ENCODE assay signal across 10 cellular contexts in the genomic region with DNA sequence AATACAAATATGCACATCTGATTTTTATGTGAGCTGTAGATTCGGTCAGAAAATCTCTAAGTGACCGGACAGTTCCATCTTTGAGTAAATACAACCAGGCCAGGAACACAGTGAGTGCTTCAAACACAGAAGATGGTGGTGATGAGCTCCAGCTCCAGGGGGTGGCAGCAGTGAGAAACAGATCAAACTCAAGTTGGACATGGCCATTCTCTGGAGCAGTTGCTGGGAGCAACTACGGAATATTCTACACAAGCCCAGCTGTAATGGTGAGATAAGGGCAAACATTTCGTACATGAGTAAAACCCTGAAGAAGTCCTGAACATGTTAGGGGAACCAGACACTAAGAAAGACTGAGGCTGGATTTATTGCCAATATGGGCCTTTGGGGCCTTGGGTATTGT.
A peak's percentile ranks its signal among the peaks of the same experiment; 100 is the strongest.
DNase-seq lines count a peak whose midpoint lies in the region; ATAC-seq and TF ChIP-seq lines count a peak whose summit lies in the region.
"Had no signal": no experiment of that assay in that cellular context is flagged by ENCODE, and none has a peak within 500 bp of the region (broad histone marks: within the 10 kb centered on the region; RNA-seq: fewer than 3 reads in every experiment).

No MANE protein-coding gene starts in this region.

- ATAC-seq in DND-41 (ENCODE audit: insufficient read depth, low read depth), result no peak; the same call in 2 of the 3 replicates
- no peak for ATAC-seq in GM18517 (IDR thresholded peaks at IDR 0.05; ENCODE audit: unreplicated experiment)
- no peak for ATAC-seq in HG02981 (IDR thresholded peaks at IDR 0.05; ENCODE audit: unreplicated experiment)

- H3K4me2 ChIP-seq in DND-41 (ENCODE audit: insufficient read depth, low read length) (no peak overlapping the region), KMS-11 (no peak overlapping the region)

- H3K36me3 ChIP-seq in DND-41 (ENCODE audit: insufficient read depth, low read length), result no peaks in the 10 kb centered on the region
- H3K36me3 ChIP-seq in KMS-11 (ENCODE audit: insufficient read depth), result no peaks in the 10 kb centered on the region

- H3K79me2 ChIP-seq in DND-41 (ENCODE audit: insufficient read depth, low read length), result no peaks in the 10 kb centered on the region
- no peaks in the 10 kb centered on the region for H3K79me2 ChIP-seq in KMS-11 (ENCODE audit: insufficient read depth, low read depth)

- H2AFZ ChIP-seq in DND-41 (ENCODE audit: low read depth, low read length), result no peak overlapping the region
- no peak overlapping the region for H2AFZ ChIP-seq in KMS-11 (ENCODE audit: low read depth)

- peak; percentile 20 for DNase-seq in DND-41
- DNase-seq in T1000 (lab: John Stamatoyannopoulos, UW), result peak; percentile 8
- peak; percentile 4 for DNase-seq in kidney glomerular epithelial cell (lab: John Stamatoyannopoulos, UW)
- DNase-seq in NCI-H2029 treated with DMSO at 0.1 percent for 48 hours (lab: John Stamatoyannopoulos, UW), result no peak
- no peak for DNase-seq in epidermal melanocyte (ENCODE audit: insufficient read length, low spot score)
- DNase-seq: activated CD4-positive, alpha-beta T cell treated with anti-CD3 and anti-CD28 coated beads, Interleukin-2, amount 10 ng/mL, durations not matched to agents 7 days and 5 days had no signal

- no peaks in the 10 kb centered on the region for H3K9me3 ChIP-seq in DND-41 (ENCODE audit: insufficient read depth, low read length, severe bottlenecking)

- no peak overlapping the region for H3K4me3 ChIP-seq in DND-41 (ENCODE audit: low read depth in 1 of 2, low read length in 2 of 2)
- no peak overlapping the region for H3K4me3 ChIP-seq in KMS-11 (IDR thresholded peaks at IDR 0.05; ENCODE audit: insufficient read depth, low read depth, low read length)
- H3K4me3 ChIP-seq: dorsolateral prefrontal cortex had no signal

- H3K9ac ChIP-seq in DND-41 (ENCODE audit: low read depth, low read length) (no peak overlapping the region), KMS-11 (no peak overlapping the region)

- H3K27me3 ChIP-seq in DND-41 (ENCODE audit: insufficient read depth, low read length, poor library complexity) (no peaks in the 10 kb centered on the region), KMS-11 (ENCODE audit: insufficient read depth, low read depth) (no peaks in the 10 kb centered on the region)

- H3K27ac ChIP-seq in DND-41 (ENCODE audit: low read length) (no peak overlapping the region), KMS-11 (no peak overlapping the region)
- H3K27ac ChIP-seq: dorsolateral prefrontal cortex had no signal

- TF ChIP-seq CTCF in DND-41 (IDR thresholded peaks at IDR 0.05; ENCODE audit: borderline replicate concordance, extremely low read depth, low read length, poor library complexity, severe bottlenecking) (peak; percentile 47), KMS-11 (conservative IDR thresholded peaks at IDR 0.05; ENCODE audit: low read depth, low read length) (peak; percentile 33)

- H4K20me1 ChIP-seq in DND-41 (ENCODE audit: insufficient read depth, low read length) (no peaks in the 10 kb centered on the region), KMS-11 (ENCODE audit: insufficient read depth) (no peaks in the 10 kb centered on the region)

- H3K4me1 ChIP-seq in DND-41 (ENCODE audit: insufficient read depth, low read length), result no peaks in the 10 kb centered on the region
- no peaks in the 10 kb centered on the region for H3K4me1 ChIP-seq in KMS-11 (ENCODE audit: low read depth, poor library complexity, severe bottlenecking)

Comparison
In these comparisons a context has a peak if more than half of its experiments do, and no peak if none do; other contexts are left out.
1. DNase-seq: peak in DND-41 (single experiment), T1000 (single experiment) and kidney glomerular epithelial cell (single experiment); none in NCI-H2029 treated with DMSO at 0.1 percent for 48 hours (single experiment) and epidermal melanocyte (single experiment).